Comparison of ENCODE assay signal across 13 cellular contexts in genomic region chr7:83005410-83005809, GRCh38.
DNase-seq lines count a peak whose midpoint lies in the region; ATAC-seq and TF ChIP-seq lines count a peak whose summit lies in the region.
"Had no signal": no experiment of that assay in that cellular context is flagged by ENCODE, and none has a peak within 500 bp of the region (broad histone marks: within the 10 kb centered on the region; RNA-seq: fewer than 3 reads in every experiment).

No MANE protein-coding gene starts in this region.

- H3K36me3 Mint-ChIP-seq in GM23338 (ENCODE audit: low read depth): peaks cover 2% of the 10 kb centered on the region; the same call in 2 of the 3 replicates
- no peaks in the 10 kb centered on the region for H3K36me3 Mint-ChIP-seq in neural progenitor cell

- no peak for TF ChIP-seq EP300 in gastroesophageal sphincter (IDR thresholded peaks at IDR 0.05)

- no peak overlapping the region for H3K9ac ChIP-seq in neural progenitor cell

- H3K4me3 Mint-ChIP-seq in GM23338: no peak overlapping the region
- H3K4me3 Mint-ChIP-seq in neural progenitor cell: no peak overlapping the region
- H3K4me3 Mint-ChIP-seq: activated T-cell treated with anti-CD3 and anti-CD28 coated beads, Interleukin-2, amount 50 U/mL, for 4 hours had no signal

- H3F3A ChIP-seq in GM23338 (replicated peaks; ENCODE audit: low read depth) (no peaks in the 10 kb centered on the region), neural progenitor cell (ENCODE audit: low read depth) (peaks cover under 1% of the 10 kb centered on the region)

- no peaks in the 10 kb centered on the region; the same call in 1 of the 2 replicates for H3K36me3 ChIP-seq in GM23338 (ENCODE audit: insufficient read depth)
- no peaks in the 10 kb centered on the region for H3K36me3 ChIP-seq in neural progenitor cell
- H3K36me3 ChIP-seq in gastroesophageal sphincter: no peaks in the 10 kb centered on the region

- H3K9me3 Mint-ChIP-seq in GM23338: peaks cover 2% of the 10 kb centered on the region
- peaks cover 6% of the 10 kb centered on the region for H3K9me3 Mint-ChIP-seq in neural progenitor cell

- no peak overlapping the region for H3K27ac ChIP-seq in GM23338 (ENCODE audit: low read depth)
- H3K27ac ChIP-seq in neural progenitor cell: no peak overlapping the region
- H3K27ac ChIP-seq in gastroesophageal sphincter: no peak overlapping the region

- H3K27ac Mint-ChIP-seq in GM23338 (no peak overlapping the region), neural progenitor cell (no peak overlapping the region)

- TF ChIP-seq CTCF in GM23338 (conservative IDR thresholded peaks at IDR 0.05; ENCODE audit: low read depth in 2 of 2): peak in 1 of 2 experiments; percentile 58; a peak in 3 of 4 replicates
- peak; percentile 10 for TF ChIP-seq CTCF in cardiac fibroblast (IDR thresholded peaks at IDR 0.05; ENCODE audit: low read depth, low read length)
- peak; percentile 57 for TF ChIP-seq CTCF in neural progenitor cell (IDR thresholded peaks at IDR 0.05)
- no peak for TF ChIP-seq CTCF in gastroesophageal sphincter (IDR thresholded peaks at IDR 0.05)

- H3K4me2 ChIP-seq in GM23338 (no peak overlapping the region), neural progenitor cell (no peak overlapping the region)

- peaks cover 3% of the 10 kb centered on the region for H3K27me3 Mint-ChIP-seq in GM23338 (ENCODE audit: insufficient read depth, low read depth, poor library complexity)
- H3K27me3 Mint-ChIP-seq in neural progenitor cell (ENCODE audit: insufficient read depth, low read depth): no peaks in the 10 kb centered on the region

- H3K79me2 ChIP-seq in GM23338 (replicated peaks; ENCODE audit: insufficient read depth) (no peaks in the 10 kb centered on the region), neural progenitor cell (ENCODE audit: low read depth) (no peaks in the 10 kb centered on the region)

- H2AFZ ChIP-seq in GM23338 (no peak overlapping the region), neural progenitor cell (replicated peaks) (no peak overlapping the region)

- WGBS in gastroesophageal sphincter (ENCODE audit: low coverage in 1 of 2), 2 donors: 8 to 9% methylated on average over 1 of the region's 1 CpG

- H3K9me3 ChIP-seq in neural progenitor cell (ENCODE audit: low read depth) (no peaks in the 10 kb centered on the region), gastroesophageal sphincter (no peaks in the 10 kb centered on the region)

- no peaks in the 10 kb centered on the region for H3K4me1 ChIP-seq in GM23338 (ENCODE audit: insufficient read depth)
- no peaks in the 10 kb centered on the region for H3K4me1 ChIP-seq in neural progenitor cell
- H3K4me1 ChIP-seq in gastroesophageal sphincter: no peaks in the 10 kb centered on the region

- H4K20me1 ChIP-seq in GM23338 (replicated peaks; ENCODE audit: insufficient read depth) (no peaks in the 10 kb centered on the region), neural progenitor cell (ENCODE audit: low read depth) (no peaks in the 10 kb centered on the region)

- H3K9me2 ChIP-seq in GM23338 (ENCODE audit: insufficient read depth): no peaks in the 10 kb centered on the region

- TF ChIP-seq POLR2A in gastroesophageal sphincter (IDR thresholded peaks at IDR 0.05): no peak

- H3K4me3 ChIP-seq in GM23338: no peak overlapping the region
- H3K4me3 ChIP-seq in cardiac fibroblast (replicated peaks in 1 of 2; ENCODE audit: low read depth in 2 of 2, low read length in 2 of 2): no peak overlapping the region
- no peak overlapping the region for H3K4me3 ChIP-seq in neural progenitor cell
- no peak overlapping the region for H3K4me3 ChIP-seq in gastroesophageal sphincter

- peak; percentile 71 for DNase-seq in GM23338 (ENCODE audit: low spot score)
- DNase-seq in NCI-H1105 treated with DMSO at 0.1 percent for 48 hours (lab: John Stamatoyannopoulos, UW): peak; percentile 31
- DNase-seq in cardiac fibroblast (ENCODE audit: low read depth in 2 of 2): peak; percentile 3 to 16
- DNase-seq in neural progenitor cell (ENCODE audit: low spot score): peak; percentile 36
- no peak for DNase-seq in NCI-H2107 treated with DMSO at 0.1 percent for 48 hours (lab: John Stamatoyannopoulos, UW; ENCODE audit: unreplicated experiment)
- DNase-seq in cerebellar nuclear complex (lab: John Stamatoyannopoulos, UW): no peak
- DNase-seq in OCI-M2 (lab: John Stamatoyannopoulos, UW; ENCODE audit: unreplicated experiment): no peak
- DNase-seq: activated T-cell treated with anti-CD3 and anti-CD28 coated beads, Interleukin-2, amount 50 U/mL, for 4 hours; left colon; NCI-H187; nucleus accumbens had no signal

- no peak for ATAC-seq in GM23338
- ATAC-seq in gastroesophageal sphincter: no peak
- ATAC-seq: activated CD4-positive, CD25-positive, alpha-beta regulatory T cell treated with anti-CD3 and anti-CD28 coated beads, Interleukin-2, amount 50 U/mL, for 24 hours; activated T-cell treated with anti-CD3 and anti-CD28 coated beads, Interleukin-2, amount 50 U/mL, for 4 hours; left colon had no signal

- H3K4me1 Mint-ChIP-seq in GM23338: no peaks in the 10 kb centered on the region
- no peaks in the 10 kb centered on the region for H3K4me1 Mint-ChIP-seq in neural progenitor cell

- H3K27me3 ChIP-seq in GM23338 (ENCODE audit: insufficient read depth): no peaks in the 10 kb centered on the region
- H3K27me3 ChIP-seq in neural progenitor cell: no peaks in the 10 kb centered on the region
- H3K27me3 ChIP-seq in gastroesophageal sphincter: no peaks in the 10 kb centered on the region

TF ChIP-seq in GM23338, 12 proteins besides CTCF, POLR2A, EP300 and RAD21:
- TF ChIP-seq CREB1 (CRISPR knock-in tag; IDR thresholded peaks at IDR 0.05; ENCODE audit: low read depth) (no peak), ETS1 (IDR thresholded peaks at IDR 0.05) (no peak), STAT1 (IDR thresholded peaks at IDR 0.05; ENCODE audit: unreplicated experiment) (no peak)

Comparison
In these comparisons a context has a peak if more than half of its experiments do, and no peak if none do; other contexts are left out.
1. DNase-seq: peak in GM23338 (single experiment), NCI-H1105 treated with DMSO at 0.1 percent for 48 hours (single experiment), cardiac fibroblast (2 of 2) and neural progenitor cell (single experiment); none in NCI-H2107 treated with DMSO at 0.1 percent for 48 hours (single experiment), cerebellar nuclear complex (0 of 2) and OCI-M2 (single experiment).
2. CTCF ChIP-seq: peak in cardiac fibroblast (single experiment) and neural progenitor cell (single experiment); none in gastroesophageal sphincter (0 of 4).